ENCODE assay signal across 19 cellular contexts in genomic region chr2:98515571-98515927, GRCh38.
DNase-seq lines count a peak whose midpoint lies in the region; ATAC-seq, FAIRE-seq and TF ChIP-seq lines count a peak whose summit lies in the region.
"Had no signal": no experiment of that assay in that cellular context is flagged by ENCODE, and none has a peak within 500 bp of the region (broad histone marks: within the 10 kb centered on the region; RNA-seq: fewer than 3 reads in every experiment).

No MANE protein-coding gene starts in this region.

- H3K27ac ChIP-seq in A549 = peak overlapping the region; percentile 37 to 82; a peak in 3 of 6 replicates
- no peak overlapping the region for H3K27ac ChIP-seq in GM23338 (ENCODE audit: low read depth)
- H3K27ac ChIP-seq in GM12878 (ENCODE audit: control insufficient read depth, insufficient read depth) = peak overlapping the region; percentile 58; the same call in 1 of the 2 replicates
- H3K27ac ChIP-seq in kidney (ENCODE audit: low read depth in 2 of 2, low read length in 2 of 2) = no peak overlapping the region
- H3K27ac ChIP-seq: foreskin keratinocyte had no signal

- H3K79me2 ChIP-seq in GM23338 (replicated peaks; ENCODE audit: insufficient read depth) (peaks cover 19% of the 10 kb centered on the region), GM12878 (ENCODE audit: control insufficient read depth, insufficient read depth, low read length) (peaks cover 29% of the 10 kb centered on the region)

- no peaks in the 10 kb centered on the region for H3K27me3 ChIP-seq in GM23338 (ENCODE audit: insufficient read depth)
- H3K27me3 ChIP-seq in GM12878 (replicated peaks in 1 of 2; ENCODE audit: control insufficient read depth in 2 of 2, insufficient read depth in 2 of 2, low read length in 1 of 2) = no peaks in the 10 kb centered on the region
- H3K27me3 ChIP-seq: foreskin keratinocyte had no signal

- H3K36me3 Mint-ChIP-seq in GM23338 (ENCODE audit: low read depth) = peaks cover 4% of the 10 kb centered on the region; the same call in 2 of the 3 replicates
- no peaks in the 10 kb centered on the region for H3K36me3 Mint-ChIP-seq in natural killer cell treated with Interleukin-12 subunit alpha and Interleukin-12 subunit beta and Interleukin-15 and Interleukin-18, amount 100 ng/mL, for 72 hours
- H3K36me3 Mint-ChIP-seq: stimulated activated memory B cell treated with anti-CD40 and anti-IgM and Interleukin-4, amounts not matched to agents 10 μg/mL and 1 μg/mL and 100 μg/mL, for 72 hours had no signal

- H3F3A ChIP-seq in GM23338 (replicated peaks; ENCODE audit: low read depth) = no peaks in the 10 kb centered on the region

- intact Hi-C loops in GM12878 (cut with micrococcal nuclease; ENCODE audit: unreplicated experiment) = loop anchor here (5.0 kb wide), 1 partner anchor 68 kb away; no protein-coding TSS in a partner anchor
- intact Hi-C loops in kidney (cut with DNase I) = loop anchor here (10.0 kb wide), 1 partner anchor 101 kb away; no protein-coding TSS in a partner anchor

- peaks cover 2% of the 10 kb centered on the region for H3K27me3 Mint-ChIP-seq in GM23338 (ENCODE audit: insufficient read depth, low read depth, poor library complexity)
- H3K27me3 Mint-ChIP-seq in natural killer cell treated with Interleukin-12 subunit alpha and Interleukin-12 subunit beta and Interleukin-15 and Interleukin-18, amount 100 ng/mL, for 72 hours = no peaks in the 10 kb centered on the region
- H3K27me3 Mint-ChIP-seq: central memory CD8-positive, alpha-beta T cell; IgD-negative memory B cell; stimulated activated memory B cell treated with anti-CD40 and anti-IgM and Interleukin-4, amounts not matched to agents 10 μg/mL and 1 μg/mL and 100 μg/mL, for 72 hours had no signal

- no peak for TF ChIP-seq EP300 in A549 (IDR thresholded peaks at IDR 0.05)
- no peak for TF ChIP-seq EP300 in GM12878 (IDR thresholded peaks at IDR 0.05; ENCODE audit: borderline replicate concordance in 1 of 2, control insufficient read depth in 1 of 2, low read depth in 2 of 2, low read length in 2 of 2)

- DNase-seq in A549 (ENCODE audit: low read depth in 1 of 2, low spot score in 1 of 2) = no peak
- DNase-seq in GM23338 (ENCODE audit: low spot score) = peak; percentile 12
- no peak for DNase-seq in GM12878 (ENCODE audit: low read depth, low spot score)
- DNase-seq in natural killer cell treated with Interleukin-12 subunit alpha and Interleukin-12 subunit beta and Interleukin-15 and Interleukin-18, amount 100 ng/mL, for 72 hours (ENCODE audit: low spot score) = no peak
- DNase-seq in NCI-H446 (lab: John Stamatoyannopoulos, UW) = no peak
- DNase-seq in kidney = no peak
- DNase-seq: activated CD8-positive, alpha-beta memory T cell treated with anti-CD3 and anti-CD28 coated beads, Interleukin-2, amount 50 U/mL, for 4 hours; DMS 273 treated with DMSO at 0.1 percent for 48 hours; foreskin keratinocyte; NCI-H1092 treated with DMSO at 0.1 percent for 48 hours; NCI-H748 treated with DMSO at 0.1 percent for 48 hours; SW 1271 had no signal

- H3K4me3 Mint-ChIP-seq in GM23338 = no peak overlapping the region
- H3K4me3 Mint-ChIP-seq in natural killer cell treated with Interleukin-12 subunit alpha and Interleukin-12 subunit beta and Interleukin-15 and Interleukin-18, amount 100 ng/mL, for 72 hours = peak overlapping the region; percentile 57
- H3K4me3 Mint-ChIP-seq: central memory CD8-positive, alpha-beta T cell; stimulated activated memory B cell treated with anti-CD40 and anti-IgM and Interleukin-4, amounts not matched to agents 10 μg/mL and 1 μg/mL and 100 μg/mL, for 72 hours had no signal

- ATAC-seq in A549 = peak in 1 of 2 experiments; percentile 31; a peak in 1 of 6 replicates
- peak; percentile 51 for ATAC-seq in GM23338
- ATAC-seq in GM12878 = no peak
- ATAC-seq in natural killer cell treated with Interleukin-12 subunit alpha and Interleukin-12 subunit beta and Interleukin-15 and Interleukin-18, amount 100 ng/mL, for 72 hours = no peak
- no peak for ATAC-seq in GM19395 (IDR thresholded peaks at IDR 0.05; ENCODE audit: unreplicated experiment)
- ATAC-seq in GM18511 (IDR thresholded peaks at IDR 0.05; ENCODE audit: unreplicated experiment) = no peak
- ATAC-seq: stimulated activated memory B cell treated with anti-CD40 and anti-IgM and Interleukin-4, amounts not matched to agents 10 μg/mL and 1 μg/mL and 100 μg/mL, for 72 hours had no signal

- H3K4me1 Mint-ChIP-seq in GM23338 = peaks cover 30% of the 10 kb centered on the region
- H3K4me1 Mint-ChIP-seq in natural killer cell treated with Interleukin-12 subunit alpha and Interleukin-12 subunit beta and Interleukin-15 and Interleukin-18, amount 100 ng/mL, for 72 hours (ENCODE audit: low read depth in 2 of 2) = peaks cover 71 to 72% of the 10 kb centered on the region in 2 donors

- TF ChIP-seq POLR2A in A549 (IDR thresholded peaks at IDR 0.05; ENCODE audit: low read length) = no peak
- no peak for TF ChIP-seq POLR2A in GM12878 (IDR thresholded peaks at IDR 0.05; ENCODE audit: low read depth, low read length)

- H3K9ac ChIP-seq in GM12878 (ENCODE audit: control insufficient read depth, insufficient read depth, low read length) = no peak overlapping the region
- H3K9ac ChIP-seq in kidney (ENCODE audit: low read length in 2 of 2) = no peak overlapping the region

- no peak overlapping the region for H2AFZ ChIP-seq in GM23338
- H2AFZ ChIP-seq in GM12878 (ENCODE audit: control insufficient read depth, low read depth, low read length) = no peak overlapping the region

- peak overlapping the region; percentile 38; the same call in 1 of the 2 replicates for H3K27ac Mint-ChIP-seq in GM23338
- peak overlapping the region; percentile 54 to 89 for H3K27ac Mint-ChIP-seq in natural killer cell treated with Interleukin-12 subunit alpha and Interleukin-12 subunit beta and Interleukin-15 and Interleukin-18, amount 100 ng/mL, for 72 hours
- H3K27ac Mint-ChIP-seq: IgD-negative memory B cell; stimulated activated memory B cell treated with anti-CD40 and anti-IgM and Interleukin-4, amounts not matched to agents 10 μg/mL and 1 μg/mL and 100 μg/mL, for 72 hours had no signal

- SMC1A ChIA-PET in GM12878 (lab: Charles Lee; ENCODE audit: uncharacterized antibody, unreplicated experiment) = interaction anchor here (1.0 to 3.0 kb wide), 9 partner anchors 10 to 63 kb away, joined by 3 to 13 read pairs (median 4); no protein-coding TSS in a partner anchor

- H4K20me1 ChIP-seq in GM23338 (replicated peaks; ENCODE audit: insufficient read depth) = peaks cover 14% of the 10 kb centered on the region; the same call in 1 of the 2 replicates
- H4K20me1 ChIP-seq in GM12878 (ENCODE audit: control insufficient read depth, insufficient read depth) = no peaks in the 10 kb centered on the region

- RAD21 ChIA-PET in GM12878 (lab: Charles Lee; ENCODE audit: unreplicated experiment) = interaction anchor here (1.0 to 2.0 kb wide), 5 partner anchors 32 to 104 kb away, joined by 3 to 10 read pairs (median 5); no protein-coding TSS in a partner anchor

- no peak overlapping the region for H3K4me3 ChIP-seq in A549
- no peak overlapping the region for H3K4me3 ChIP-seq in GM23338
- no peak overlapping the region for H3K4me3 ChIP-seq in GM12878
- no peak overlapping the region for H3K4me3 ChIP-seq in kidney (ENCODE audit: low read length in 2 of 2)

- H3K4me1 ChIP-seq in A549 (peaks cover 18% of the 10 kb centered on the region), GM23338 (ENCODE audit: insufficient read depth) (no peaks in the 10 kb centered on the region), GM12878 (ENCODE audit: control insufficient read depth, insufficient read depth, low read length) (peaks cover 20% of the 10 kb centered on the region), kidney (ENCODE audit: control insufficient read depth in 1 of 2, insufficient read depth in 1 of 2, low read depth in 1 of 2, low read length in 2 of 2) (peaks cover 2 to 3% of the 10 kb centered on the region in 2 donors)
- H3K4me1 ChIP-seq: foreskin keratinocyte had no signal

- H3K4me2 ChIP-seq in A549 = peak overlapping the region; percentile 54
- H3K4me2 ChIP-seq in GM23338 = no peak overlapping the region
- H3K4me2 ChIP-seq in GM12878 (ENCODE audit: control insufficient read depth, insufficient read depth) = no peak overlapping the region; the same call in 1 of the 2 replicates

- BruUV-seq in GM12878 (replicated peaks; lab: Mats Ljungman, UMichigan) = no TSS peak

- POLR2A ChIA-PET in A549 (lab: Yijun Ruan, JAX) (no interaction called here), GM12878 (lab: Charles Lee) (interaction anchor here (0.8 to 1.0 kb wide), 2 partner anchors 14 to 36 kb away, joined by 3 to 4 read pairs; no protein-coding TSS in a partner anchor)

- TF ChIP-seq CTCF in A549 (IDR thresholded peaks at IDR 0.05) (no peak), GM23338 (conservative IDR thresholded peaks at IDR 0.05; ENCODE audit: low read depth in 2 of 2) (no peak), GM12878 (IDR thresholded peaks at IDR 0.05 in 2 of 3, conservative IDR thresholded peaks at IDR 0.05 in 1 of 3; ENCODE audit: control insufficient read depth in 2 of 3, extremely low read depth in 1 of 3, insufficient read depth in 1 of 3, low read depth in 3 of 3, low read length in 3 of 3) (no peak), kidney (IDR thresholded peaks at IDR 0.05; ENCODE audit: borderline replicate concordance, extremely low read depth, insufficient read depth) (no peak)

- 90% methylated on average over 4 of the region's 6 CpGs for WGBS in A549 (ENCODE audit: missing lambda C conversion rate)
- WGBS in GM12878 (ENCODE audit: insufficient coverage, insufficient replicate concordance, low lambda C conversion rate, missing lambda C conversion rate) = 74% methylated on average over 5 of the region's 6 CpGs

- FAIRE-seq in A549 (lab: Jason Lieb, UNC) = no peak
- no peak for FAIRE-seq in GM12878 (lab: Jason Lieb, UNC)
- no peak for FAIRE-seq in kidney (lab: Jason Lieb, UNC)
- FAIRE-seq: endometrium, RCC 7860 had no signal

- 0 out of 2 replicates have a peak, but pooled peaks cover 4% of the 10 kb centered on the region for H3K9me2 ChIP-seq in GM23338 (ENCODE audit: insufficient read depth)

- CTCF ChIA-PET in A549 (lab: Yijun Ruan, JAX) (interaction anchor here (1.1 to 1.3 kb wide), 3 partner anchors 11 kb away, joined by 3 to 4 read pairs (median 3); no protein-coding TSS in a partner anchor), GM12878 (lab: Yijun Ruan, JAX) (interaction anchor here (0.7 to 5.8 kb wide), 9 partner anchors 8 to 107 kb away, joined by 3 to 41 read pairs (median 6); no protein-coding TSS in a partner anchor)

- H3K9me3 Mint-ChIP-seq in GM23338 = no peaks in the 10 kb centered on the region
- no peaks in the 10 kb centered on the region for H3K9me3 Mint-ChIP-seq in natural killer cell treated with Interleukin-12 subunit alpha and Interleukin-12 subunit beta and Interleukin-15 and Interleukin-18, amount 100 ng/mL, for 72 hours
- H3K9me3 Mint-ChIP-seq: central memory CD8-positive, alpha-beta T cell; IgD-negative memory B cell; stimulated activated memory B cell treated with anti-CD40 and anti-IgM and Interleukin-4, amounts not matched to agents 10 μg/mL and 1 μg/mL and 100 μg/mL, for 72 hours had no signal

- TF ChIP-seq RAD21 in A549 (conservative IDR thresholded peaks at IDR 0.05 in 1 of 2, IDR thresholded peaks at IDR 0.05 in 1 of 2) = no peak
- TF ChIP-seq RAD21 in GM12878 (IDR thresholded peaks at IDR 0.05; ENCODE audit: insufficient read depth, low read depth, low read length) = no peak

- in situ Hi-C loops in GM12878 (cut with MboI) = no loop called here

- H3K9me3 ChIP-seq in A549 = no peaks in the 10 kb centered on the region
- no peaks in the 10 kb centered on the region for H3K9me3 ChIP-seq in GM12878 (replicated peaks; ENCODE audit: control insufficient read depth, insufficient read depth, low read length)
- H3K9me3 ChIP-seq in kidney (ENCODE audit: control insufficient read depth in 1 of 2, low read length in 2 of 2) = no peaks in the 10 kb centered on the region

- H3K36me3 ChIP-seq in GM23338 (ENCODE audit: insufficient read depth) (no peaks in the 10 kb centered on the region), GM12878 (ENCODE audit: control insufficient read depth in 2 of 2, insufficient read depth in 2 of 2, low read length in 1 of 2) (peaks cover 10 to 17% of the 10 kb centered on the region in 2 experiments), kidney (ENCODE audit: control insufficient read depth in 1 of 2, insufficient read depth in 2 of 2, low read length in 2 of 2) (no peaks in the 10 kb centered on the region)

Comparison
In these comparisons a context has a peak if more than half of its experiments do, and no peak if none do; other contexts are left out.
1. H3K27ac ChIP-seq: peak in A549 (2 of 2) and GM12878 (single experiment); none in GM23338 (single experiment) and kidney (0 of 2).